Comparison of ENCODE assay signal across 1 cellular context in the genomic region with DNA sequence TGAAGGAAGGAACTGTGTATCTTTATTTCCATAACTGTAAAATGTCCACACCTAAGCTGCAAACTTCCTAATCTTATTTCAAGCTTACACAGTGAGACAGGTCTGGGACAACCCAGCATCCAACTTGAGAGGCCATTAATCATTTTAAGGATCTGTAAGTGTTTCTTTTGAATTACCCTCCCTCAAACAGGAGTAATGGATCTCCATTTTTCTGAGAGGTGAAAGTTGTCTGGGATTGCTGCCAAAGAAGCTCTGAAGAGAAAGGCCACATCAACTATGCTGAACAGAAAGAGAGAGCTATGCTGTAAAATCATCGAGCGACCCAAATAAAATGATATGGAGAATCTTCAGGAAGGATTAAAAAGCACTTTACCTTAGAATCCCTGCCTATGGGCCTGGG.
TF ChIP-seq lines count a peak whose summit lies in the region.

No MANE protein-coding gene starts in this region.

TF ChIP-seq in HEK293, 187 proteins besides CTCF, POLR2A, EP300 and RAD21 (continued from another document and continues in another):
- TF ChIP-seq PRDM2 (tag by site-specific recombination; IDR thresholded peaks at IDR 0.05; ENCODE audit: borderline replicate concordance) (no peak), ZBTB49 (tag by site-specific recombination; IDR thresholded peaks at IDR 0.05; ENCODE audit: low read depth) (no peak), ZNF211 (tag by site-specific recombination; IDR thresholded peaks at IDR 0.05; ENCODE audit: low read depth) (no peak), ZNF561 (tag by site-specific recombination; IDR thresholded peaks at IDR 0.05; ENCODE audit: borderline replicate concordance) (peak; percentile 72; the same call in 1 of the 2 replicates), ZNF274 (IDR thresholded peaks at IDR 0.05; ENCODE audit: low read length) (no peak), ZNF274 (tag by site-specific recombination; IDR thresholded peaks at IDR 0.05; ENCODE audit: borderline replicate concordance) (no peak), YY2 (tag by site-specific recombination; IDR thresholded peaks at IDR 0.05) (no peak), GFI1B (tag by site-specific recombination; IDR thresholded peaks at IDR 0.05) (no peak), ZNF146 (tag by site-specific recombination; IDR thresholded peaks at IDR 0.05) (no peak), FEZF1 (tag by site-specific recombination; IDR thresholded peaks at IDR 0.05) (peak; percentile 73), ZNF548 (tag by site-specific recombination; IDR thresholded peaks at IDR 0.05) (no peak), OSR2 (tag by site-specific recombination; IDR thresholded peaks at IDR 0.05) (peak; percentile 92), ZNF777 (tag by site-specific recombination; IDR thresholded peaks at IDR 0.05; ENCODE audit: borderline replicate concordance) (no peak), ZNF544 (tag by site-specific recombination; IDR thresholded peaks at IDR 0.05) (no peak), REST (tag by site-specific recombination; IDR thresholded peaks at IDR 0.05) (no peak), ZNF292 (tag by site-specific recombination; IDR thresholded peaks at IDR 0.05; ENCODE audit: borderline replicate concordance, low read depth) (no peak), ZNF114 (tag by site-specific recombination; IDR thresholded peaks at IDR 0.05) (no peak), GLI4 (tag by site-specific recombination; IDR thresholded peaks at IDR 0.05) (no peak), ZNF624 (tag by site-specific recombination; IDR thresholded peaks at IDR 0.05) (no peak), ZNF660 (tag by site-specific recombination; IDR thresholded peaks at IDR 0.05) (no peak), ZNF776 (tag by site-specific recombination; IDR thresholded peaks at IDR 0.05; ENCODE audit: borderline replicate concordance) (no peak), ZNF791 (tag by site-specific recombination; IDR thresholded peaks at IDR 0.05) (no peak), ZNF26 (tag by site-specific recombination; IDR thresholded peaks at IDR 0.05) (no peak), ZBTB21 (tag by site-specific recombination; IDR thresholded peaks at IDR 0.05) (no peak), ZNF248 (tag by site-specific recombination; IDR thresholded peaks at IDR 0.05) (no peak), ZNF266 (tag by site-specific recombination; IDR thresholded peaks at IDR 0.05; ENCODE audit: low read depth) (no peak), HOXD13 (CRISPR knock-in tag; IDR thresholded peaks at IDR 0.05; ENCODE audit: borderline replicate concordance) (no peak), ZNF549 (tag by site-specific recombination; IDR thresholded peaks at IDR 0.05) (no peak), MZF1 (tag by site-specific recombination; IDR thresholded peaks at IDR 0.05; ENCODE audit: borderline replicate concordance) (peak; percentile 55; the same call in 1 of the 2 replicates), REPIN1 (tag by site-specific recombination; IDR thresholded peaks at IDR 0.05; ENCODE audit: low read depth) (no peak), ZNF24 (tag by site-specific recombination; IDR thresholded peaks at IDR 0.05) (0 out of 2 replicates have a peak, but pooled peaks have one; percentile 22), ZNF391 (tag by site-specific recombination; IDR thresholded peaks at IDR 0.05; ENCODE audit: borderline replicate concordance, low read depth) (no peak), ZFP69B (tag by site-specific recombination; IDR thresholded peaks at IDR 0.05) (no peak)
- TF ChIP-seq, protein P1, sequence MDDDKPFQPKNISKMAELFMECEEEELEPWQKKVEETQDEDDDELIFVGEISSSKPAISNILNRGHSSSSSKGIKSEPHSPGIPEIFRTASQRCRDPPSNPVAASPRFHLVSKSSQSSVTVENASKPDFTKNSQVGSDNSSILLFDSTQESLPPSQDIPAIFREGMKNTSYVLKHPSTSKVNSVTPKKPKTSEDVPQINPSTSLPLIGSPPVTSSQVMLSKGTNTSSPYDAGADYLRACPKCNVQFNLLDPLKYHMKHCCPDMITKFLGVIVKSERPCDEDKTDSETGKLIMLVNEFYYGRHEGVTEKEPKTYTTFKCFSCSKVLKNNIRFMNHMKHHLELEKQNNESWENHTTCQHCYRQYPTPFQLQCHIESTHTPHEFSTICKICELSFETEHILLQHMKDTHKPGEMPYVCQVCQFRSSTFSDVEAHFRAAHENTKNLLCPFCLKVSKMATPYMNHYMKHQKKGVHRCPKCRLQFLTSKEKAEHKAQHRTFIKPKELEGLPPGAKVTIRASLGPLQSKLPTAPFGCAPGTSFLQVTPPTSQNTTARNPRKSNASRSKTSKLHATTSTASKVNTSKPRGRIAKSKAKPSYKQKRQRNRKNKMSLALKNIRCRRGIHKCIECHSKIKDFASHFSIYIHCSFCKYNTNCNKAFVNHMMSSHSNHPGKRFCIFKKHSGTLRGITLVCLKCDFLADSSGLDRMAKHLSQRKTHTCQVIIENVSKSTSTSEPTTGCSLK (tag by site-specific recombination; IDR thresholded peaks at IDR 0.05) = no peak
- TF ChIP-seq, protein P2, sequence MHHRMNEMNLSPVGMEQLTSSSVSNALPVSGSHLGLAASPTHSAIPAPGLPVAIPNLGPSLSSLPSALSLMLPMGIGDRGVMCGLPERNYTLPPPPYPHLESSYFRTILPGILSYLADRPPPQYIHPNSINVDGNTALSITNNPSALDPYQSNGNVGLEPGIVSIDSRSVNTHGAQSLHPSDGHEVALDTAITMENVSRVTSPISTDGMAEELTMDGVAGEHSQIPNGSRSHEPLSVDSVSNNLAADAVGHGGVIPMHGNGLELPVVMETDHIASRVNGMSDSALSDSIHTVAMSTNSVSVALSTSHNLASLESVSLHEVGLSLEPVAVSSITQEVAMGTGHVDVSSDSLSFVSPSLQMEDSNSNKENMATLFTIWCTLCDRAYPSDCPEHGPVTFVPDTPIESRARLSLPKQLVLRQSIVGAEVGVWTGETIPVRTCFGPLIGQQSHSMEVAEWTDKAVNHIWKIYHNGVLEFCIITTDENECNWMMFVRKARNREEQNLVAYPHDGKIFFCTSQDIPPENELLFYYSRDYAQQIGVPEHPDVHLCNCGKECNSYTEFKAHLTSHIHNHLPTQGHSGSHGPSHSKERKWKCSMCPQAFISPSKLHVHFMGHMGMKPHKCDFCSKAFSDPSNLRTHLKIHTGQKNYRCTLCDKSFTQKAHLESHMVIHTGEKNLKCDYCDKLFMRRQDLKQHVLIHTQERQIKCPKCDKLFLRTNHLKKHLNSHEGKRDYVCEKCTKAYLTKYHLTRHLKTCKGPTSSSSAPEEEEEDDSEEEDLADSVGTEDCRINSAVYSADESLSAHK (tag by site-specific recombination; IDR thresholded peaks at IDR 0.05) = peak; percentile 71
- TF ChIP-seq, protein P3, sequence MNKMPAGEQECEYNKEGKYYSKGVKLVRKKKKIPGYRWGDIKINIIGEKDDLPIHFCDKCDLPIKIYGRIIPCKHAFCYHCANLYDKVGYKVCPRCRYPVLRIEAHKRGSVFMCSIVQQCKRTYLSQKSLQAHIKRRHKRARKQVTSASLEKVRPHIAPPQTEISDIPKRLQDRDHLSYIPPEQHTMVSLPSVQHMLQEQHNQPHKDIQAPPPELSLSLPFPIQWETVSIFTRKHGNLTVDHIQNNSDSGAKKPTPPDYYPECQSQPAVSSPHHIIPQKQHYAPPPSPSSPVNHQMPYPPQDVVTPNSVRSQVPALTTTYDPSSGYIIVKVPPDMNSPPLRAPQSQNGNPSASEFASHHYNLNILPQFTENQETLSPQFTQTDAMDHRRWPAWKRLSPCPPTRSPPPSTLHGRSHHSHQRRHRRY (tag by site-specific recombination; IDR thresholded peaks at IDR 0.05) = no peak
- TF ChIP-seq, protein P4, sequence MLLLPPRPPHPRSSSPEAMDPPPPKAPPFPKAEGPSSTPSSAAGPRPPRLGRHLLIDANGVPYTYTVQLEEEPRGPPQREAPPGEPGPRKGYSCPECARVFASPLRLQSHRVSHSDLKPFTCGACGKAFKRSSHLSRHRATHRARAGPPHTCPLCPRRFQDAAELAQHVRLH (tag by site-specific recombination; IDR thresholded peaks at IDR 0.05) = peak; percentile 75
